ENCODE assay signal across 22 cellular contexts in genomic region chr4:160194716-160195115, GRCh38.
DNase-seq lines count a peak whose midpoint lies in the region; ATAC-seq, FAIRE-seq and TF ChIP-seq lines count a peak whose summit lies in the region.
"Had no signal": no experiment of that assay in that cellular context is flagged by ENCODE, and none has a peak within 500 bp of the region (broad histone marks: within the 10 kb centered on the region; RNA-seq: fewer than 3 reads in every experiment).

No MANE protein-coding gene starts in this region.

- no peak overlapping the region for H3K14ac ChIP-seq in mesenchymal stem cell (ENCODE audit: low read length in 2 of 2)

- H3K79me1 ChIP-seq in mesenchymal stem cell (replicated peaks; ENCODE audit: low read length, poor library complexity, severe bottlenecking) = no peaks in the 10 kb centered on the region

- H3K9ac ChIP-seq in mesenchymal stem cell (ENCODE audit: low read length) = no peak overlapping the region
- H3K9ac ChIP-seq: BLaER1 treated with 17β-estradiol and CSF1 and Interleukin-3, amounts not matched to agents 10 nM and 100 nM had no signal

- peaks cover 4% of the 10 kb centered on the region for H3K36me3 Mint-ChIP-seq in GM23338 (ENCODE audit: low read depth)
- H3K36me3 Mint-ChIP-seq: CD4-positive, CD25-positive, alpha-beta regulatory T cell; CD8-positive, alpha-beta memory T cell had no signal

- H3K27ac ChIP-seq in GM23338 (ENCODE audit: low read depth) (no peak overlapping the region), mesenchymal stem cell (ENCODE audit: low read length, poor library complexity, severe bottlenecking) (no peak overlapping the region)
- H3K27ac ChIP-seq: BLaER1 treated with 17β-estradiol and CSF1 and Interleukin-3, amounts not matched to agents 10 nM and 100 nM; HL-60 had no signal

- H3K4ac ChIP-seq in mesenchymal stem cell (ENCODE audit: low read depth in 1 of 2, low read length in 2 of 2) = no peak overlapping the region

- H3K79me2 ChIP-seq in GM23338 (replicated peaks; ENCODE audit: insufficient read depth) = no peaks in the 10 kb centered on the region

- no peak overlapping the region for H2BK12ac ChIP-seq in mesenchymal stem cell (ENCODE audit: low read length in 2 of 2)

- peaks cover 13% of the 10 kb centered on the region for H3K9me3 ChIP-seq in mesenchymal stem cell (ENCODE audit: control insufficient read depth, low read length)

- H2BK15ac ChIP-seq in mesenchymal stem cell (ENCODE audit: low read depth, poor library complexity, severe bottlenecking) = no peak overlapping the region

- H3K27ac Mint-ChIP-seq in GM23338 = no peak overlapping the region
- H3K27ac Mint-ChIP-seq: B cell; CD4-positive, CD25-positive, alpha-beta regulatory T cell; CD8-positive, alpha-beta memory T cell had no signal

- H3K36me3 ChIP-seq in GM23338 (ENCODE audit: insufficient read depth) (no peaks in the 10 kb centered on the region), mesenchymal stem cell (ENCODE audit: control insufficient read depth in 1 of 2, insufficient read depth in 2 of 2, low read depth in 1 of 2, low read length in 2 of 2) (no peaks in the 10 kb centered on the region)
- H3K36me3 ChIP-seq: BLaER1 treated with 17β-estradiol and CSF1 and Interleukin-3, amounts not matched to agents 10 nM and 100 nM had no signal

- no peak overlapping the region for H3K18ac ChIP-seq in mesenchymal stem cell (ENCODE audit: low read depth in 1 of 2, low read length in 2 of 2)

- H2BK120ac ChIP-seq in mesenchymal stem cell (ENCODE audit: low read depth, low read length) = no peak overlapping the region

- no peak for ATAC-seq in GM23338

- intact Hi-C loops in head of caudate nucleus (cut with DNase I) = no loop called here

- H4K8ac ChIP-seq in mesenchymal stem cell (ENCODE audit: low read length) = no peak overlapping the region

- peaks cover 2% of the 10 kb centered on the region for H3K9me3 Mint-ChIP-seq in GM23338

- H3K4me1 Mint-ChIP-seq in GM23338 = no peaks in the 10 kb centered on the region
- H3K4me1 Mint-ChIP-seq: B cell; CD4-positive, CD25-positive, alpha-beta regulatory T cell; CD8-positive, alpha-beta memory T cell had no signal

- H2AFZ ChIP-seq in GM23338 = no peak overlapping the region
- peak overlapping the region; percentile 1 for H2AFZ ChIP-seq in mesenchymal stem cell (ENCODE audit: low read depth, low read length)

- H4K91ac ChIP-seq in mesenchymal stem cell (ENCODE audit: low read length) = no peak overlapping the region

- no peak overlapping the region for H2AK5ac ChIP-seq in mesenchymal stem cell (ENCODE audit: low read length, severe bottlenecking)

- peaks cover 4% of the 10 kb centered on the region; the same call in 1 of the 2 replicates for H3K9me2 ChIP-seq in GM23338 (ENCODE audit: insufficient read depth)

- H3K4me3 Mint-ChIP-seq in GM23338 = no peak overlapping the region
- H3K4me3 Mint-ChIP-seq: B cell; CD4-positive, CD25-positive, alpha-beta regulatory T cell; CD8-positive, alpha-beta memory T cell had no signal

- H3K4me2 ChIP-seq in GM23338 = no peak overlapping the region
- no peak overlapping the region for H3K4me2 ChIP-seq in mesenchymal stem cell (ENCODE audit: low read length, poor library complexity, severe bottlenecking)
- H3K4me2 ChIP-seq: BLaER1 treated with 17β-estradiol and CSF1 and Interleukin-3, amounts not matched to agents 10 nM and 100 nM had no signal

- FAIRE-seq in urothelium cell line (lab: Jason Lieb, UNC) = no peak
- FAIRE-seq: G401.6, GM12891, GM19239, H54 had no signal

- H3K4me3 ChIP-seq in GM23338 (no peak overlapping the region), mesenchymal stem cell (ENCODE audit: insufficient read depth in 1 of 2, low read depth in 1 of 2, low read length in 2 of 2) (no peak overlapping the region)
- H3K4me3 ChIP-seq: BLaER1 treated with 17β-estradiol and CSF1 and Interleukin-3, amounts not matched to agents 10 nM and 100 nM had no signal

- TF ChIP-seq CTCF in GM23338 (conservative IDR thresholded peaks at IDR 0.05; ENCODE audit: low read depth in 2 of 2) = no peak

- H3K4me1 ChIP-seq in GM23338 (ENCODE audit: insufficient read depth) (no peaks in the 10 kb centered on the region), mesenchymal stem cell (ENCODE audit: control insufficient read depth, insufficient read depth, low read depth, low read length) (no peaks in the 10 kb centered on the region)
- H3K4me1 ChIP-seq: BLaER1 treated with 17β-estradiol and CSF1 and Interleukin-3, amounts not matched to agents 10 nM and 100 nM had no signal

- no peak overlapping the region for H3K23ac ChIP-seq in mesenchymal stem cell (ENCODE audit: low read length in 2 of 2)

- no peaks in the 10 kb centered on the region for H4K20me1 ChIP-seq in GM23338 (replicated peaks; ENCODE audit: insufficient read depth)
- H4K20me1 ChIP-seq: BLaER1 treated with 17β-estradiol and CSF1 and Interleukin-3, amounts not matched to agents 10 nM and 100 nM had no signal

- no peaks in the 10 kb centered on the region for H3F3A ChIP-seq in GM23338 (replicated peaks; ENCODE audit: low read depth)

- no peaks in the 10 kb centered on the region for H3K27me3 Mint-ChIP-seq in GM23338 (ENCODE audit: insufficient read depth, low read depth, poor library complexity)
- H3K27me3 Mint-ChIP-seq: B cell; CD4-positive, CD25-positive, alpha-beta regulatory T cell; CD8-positive, alpha-beta memory T cell had no signal

- no peak overlapping the region for H2BK5ac ChIP-seq in mesenchymal stem cell (ENCODE audit: low read depth, low read length, poor library complexity, severe bottlenecking)

- H3K27me3 ChIP-seq in GM23338 (ENCODE audit: insufficient read depth) (no peaks in the 10 kb centered on the region), mesenchymal stem cell (ENCODE audit: control insufficient read depth in 1 of 2, insufficient read depth in 1 of 2, low read length in 2 of 2) (no peaks in the 10 kb centered on the region)
- H3K27me3 ChIP-seq: BLaER1 treated with 17β-estradiol and CSF1 and Interleukin-3, amounts not matched to agents 10 nM and 100 nM had no signal

- peak; percentile 0 for DNase-seq in GM23338 (ENCODE audit: low spot score)
- DNase-seq in SW480 (ENCODE audit: low spot score) = peak; percentile 51
- DNase-seq in mesenchymal stem cell = no peak
- DNase-seq in urothelium cell line (ENCODE audit: low spot score) = peak; percentile 7
- no peak for DNase-seq in inferior parietal cortex (ENCODE audit: extremely low spot score)
- no peak for DNase-seq in CD1c-positive myeloid dendritic cell (ENCODE audit: extremely low spot score)
- DNase-seq in head of caudate nucleus = no peak
- DNase-seq: CD4-positive, CD25-positive, alpha-beta regulatory T cell; CD8-positive, alpha-beta memory T cell; COR-L47; DMS 273 treated with DMSO at 0.1 percent for 48 hours; DMS53; DND-41; EL; HCEC 1CT had no signal

- WGBS in mesenchymal stem cell = 89% methylated on average over 1 of the region's 5 CpGs

TF ChIP-seq in GM23338, 12 proteins besides CTCF, POLR2A, EP300 and RAD21 (continues in another document):
- no peak for TF ChIP-seq ZNF331 (CRISPR knock-in tag; IDR thresholded peaks at IDR 0.05; ENCODE audit: low read depth)

Comparison
In these comparisons a context has a peak if more than half of its experiments do, and no peak if none do; other contexts are left out.
1. DNase-seq: peak in GM23338 (single experiment), SW480 (single experiment) and urothelium cell line (single experiment); none in mesenchymal stem cell (single experiment), inferior parietal cortex (single experiment), CD1c-positive myeloid dendritic cell (single experiment) and head of caudate nucleus (0 of 42).